In genomic region chr10:132113206-132113605, GRCh38 we compare ENCODE assay signal across 16 cellular contexts. TPM values are rescaled to one million over a fixed set of nuclear protein-coding genes. Genes with fewer than 3 reads are reported as not detected.
DNase-seq lines count a peak whose midpoint lies in the region; ATAC-seq, FAIRE-seq and TF ChIP-seq lines count a peak whose summit lies in the region.
"Had no signal": no experiment of that assay in that cellular context is flagged by ENCODE, and none has a peak within 500 bp of the region (broad histone marks: within the 10 kb centered on the region; RNA-seq: fewer than 3 reads in every experiment).

No MANE protein-coding gene starts in this region.

- H3K27me3 Mint-ChIP-seq in astrocyte (ENCODE audit: low read depth, unreplicated experiment): peaks cover 48% of the 10 kb centered on the region
- H3K27me3 Mint-ChIP-seq in type B pancreatic cell: peaks cover 20% of the 10 kb centered on the region
- H3K27me3 Mint-ChIP-seq in activated T-helper 1 cell treated with anti-CD3 and anti-CD28 coated beads, Interleukin-12 subunit alpha, Interleukin-12 subunit beta, Interleukin-2, Interleukin-4 antibody, amounts not matched to agents 30 ng/mL and 10 ng/mL and 1 ng/mL, durations not matched to agents 14 hours and 24 hours and 36 hours (ENCODE audit: insufficient read depth): no peaks in the 10 kb centered on the region
- peaks cover 10% of the 10 kb centered on the region for H3K27me3 Mint-ChIP-seq in activated naive CD4-positive, alpha-beta T cell treated with anti-CD3 and anti-CD28 coated beads, Interleukin-2, amount 10 ng/mL, durations not matched to agents 7 days and 5 days
- H3K27me3 Mint-ChIP-seq: activated T-cell treated with anti-CD3 and anti-CD28 coated beads, Interleukin-2, amount 50 U/mL, for 24 hours; CD4-positive, CD25-positive, alpha-beta regulatory T cell had no signal

- H4K20me1 ChIP-seq in astrocyte (ENCODE audit: insufficient read depth, low read length): no peaks in the 10 kb centered on the region

- H2AFZ ChIP-seq in astrocyte (ENCODE audit: low read depth, low read length): no peak overlapping the region

- H4K5ac ChIP-seq in mesendoderm (ENCODE audit: low read length): no peak overlapping the region

- H3K27me3 ChIP-seq in astrocyte (ENCODE audit: insufficient read depth, low read length): no peaks in the 10 kb centered on the region
- no peaks in the 10 kb centered on the region for H3K27me3 ChIP-seq in mesendoderm (ENCODE audit: insufficient read depth, low read length, poor library complexity)
- H3K27me3 ChIP-seq: tibial artery had no signal

- no peak overlapping the region for H3K23ac ChIP-seq in mesendoderm (ENCODE audit: low read length)

- no peak overlapping the region for H3K27ac ChIP-seq in astrocyte (ENCODE audit: low read depth, low read length)
- no peak overlapping the region for H3K27ac ChIP-seq in mesendoderm (ENCODE audit: low read depth, low read length)
- H3K27ac ChIP-seq: tibial artery had no signal

- CTCF ChIA-PET in activated naive CD4-positive, alpha-beta T cell treated with anti-CD3 and anti-CD28 coated beads, Interleukin-2, amount 10 ng/mL, durations not matched to agents 7 days and 5 days (lab: Charles Lee): no interaction called here

- TF ChIP-seq POLR2A in GM12892 (IDR thresholded peaks at IDR 0.05; ENCODE audit: low read depth, low read length): no peak

- DNase-seq in Right ventricle myocardium superior: peak; percentile 32
- no peak for DNase-seq in Right ventricle myocardium inferior (ENCODE audit: missing footprints)
- DNase-seq in astrocyte (ENCODE audit: low read depth): no peak
- peak; percentile 69 for DNase-seq in mesendoderm
- DNase-seq in type B pancreatic cell (ENCODE audit: extremely low spot score, unreplicated experiment): peak; percentile 53
- DNase-seq in GM12892 (ENCODE audit: insufficient read length): no peak
- DNase-seq in activated T-helper 1 cell treated with anti-CD3 and anti-CD28 coated beads, Interleukin-12 subunit alpha, Interleukin-12 subunit beta, Interleukin-2, Interleukin-4 antibody, amounts not matched to agents 30 ng/mL and 10 ng/mL and 1 ng/mL, durations not matched to agents 14 hours and 24 hours and 36 hours (ENCODE audit: low spot score): no peak
- no peak for DNase-seq in activated naive CD4-positive, alpha-beta T cell treated with anti-CD3 and anti-CD28 coated beads, Interleukin-2, amount 10 ng/mL, durations not matched to agents 7 days and 5 days
- DNase-seq: activated T-cell treated with anti-CD3 and anti-CD28 coated beads, Interleukin-2, amount 50 U/mL, for 24 hours; CD4-positive, CD25-positive, alpha-beta regulatory T cell; DMS53; effector memory CD4-positive, alpha-beta T cell; mesenchymal stem cell; NCI-H1694 had no signal

- H2BK120ac ChIP-seq in mesendoderm (ENCODE audit: low read depth, low read length): no peak overlapping the region

- no peak overlapping the region for H3K18ac ChIP-seq in mesendoderm (ENCODE audit: low read length)

- no peak overlapping the region for H3K4ac ChIP-seq in mesendoderm (ENCODE audit: low read depth, low read length)

- intact Hi-C loops in Right ventricle myocardium superior (cut with DNase I): no loop called here
- intact Hi-C loops in Right ventricle myocardium inferior (cut with DNase I): no loop called here
- intact Hi-C loops in activated T-helper 1 cell treated with anti-CD3 and anti-CD28 coated beads, Interleukin-12 subunit alpha, Interleukin-12 subunit beta, Interleukin-2, Interleukin-4 antibody, amounts not matched to agents 30 ng/mL and 10 ng/mL and 1 ng/mL, durations not matched to agents 14 hours and 24 hours and 36 hours (cut with micrococcal nuclease): no loop called here

- H3K4me2 ChIP-seq in astrocyte (ENCODE audit: low read length) (no peak overlapping the region), mesendoderm (ENCODE audit: low read length) (no peak overlapping the region)

- H3K9ac ChIP-seq in astrocyte (ENCODE audit: low read length) (no peak overlapping the region), mesendoderm (ENCODE audit: low read length) (no peak overlapping the region)

- TF ChIP-seq CTCF in astrocyte (IDR thresholded peaks at IDR 0.05; ENCODE audit: insufficient read depth, low read depth, low read length): no peak
- no peak for TF ChIP-seq CTCF in type B pancreatic cell (conservative IDR thresholded peaks at IDR 0.05)

- no peaks in the 10 kb centered on the region for H3K79me2 ChIP-seq in astrocyte (ENCODE audit: insufficient read depth, low read length)
- no peaks in the 10 kb centered on the region for H3K79me2 ChIP-seq in mesendoderm (ENCODE audit: control insufficient read depth, insufficient read depth, low read length)

- H3K79me1 ChIP-seq in mesendoderm (ENCODE audit: low read length): no peaks in the 10 kb centered on the region

- no peaks in the 10 kb centered on the region for H3K36me3 Mint-ChIP-seq in astrocyte (ENCODE audit: low read depth, unreplicated experiment)
- no peaks in the 10 kb centered on the region for H3K36me3 Mint-ChIP-seq in type B pancreatic cell
- H3K36me3 Mint-ChIP-seq in activated T-helper 1 cell treated with anti-CD3 and anti-CD28 coated beads, Interleukin-12 subunit alpha, Interleukin-12 subunit beta, Interleukin-2, Interleukin-4 antibody, amounts not matched to agents 30 ng/mL and 10 ng/mL and 1 ng/mL, durations not matched to agents 14 hours and 24 hours and 36 hours (ENCODE audit: low read depth): no peaks in the 10 kb centered on the region
- H3K36me3 Mint-ChIP-seq in activated naive CD4-positive, alpha-beta T cell treated with anti-CD3 and anti-CD28 coated beads, Interleukin-2, amount 10 ng/mL, durations not matched to agents 7 days and 5 days: no peaks in the 10 kb centered on the region
- H3K36me3 Mint-ChIP-seq: CD4-positive, CD25-positive, alpha-beta regulatory T cell; natural killer cell had no signal

- no peak overlapping the region for H2BK5ac ChIP-seq in mesendoderm (ENCODE audit: low read length)

- WGBS in mesendoderm (ENCODE audit: extremely low coverage, insufficient coverage, low lambda C conversion rate): no CpG with 5 or more reads among the region's 6 CpGs

- H3K36me3 ChIP-seq in astrocyte (ENCODE audit: insufficient read depth, low read length) (no peaks in the 10 kb centered on the region), mesendoderm (ENCODE audit: control insufficient read depth, insufficient read depth, low read length) (no peaks in the 10 kb centered on the region)
- H3K36me3 ChIP-seq: tibial artery had no signal

- no peak overlapping the region for H3K56ac ChIP-seq in mesendoderm (ENCODE audit: low read length)

- H4K8ac ChIP-seq in mesendoderm (ENCODE audit: low read depth, low read length): no peak overlapping the region

- no peaks in the 10 kb centered on the region for H3K9me3 Mint-ChIP-seq in astrocyte (ENCODE audit: unreplicated experiment)
- no peaks in the 10 kb centered on the region for H3K9me3 Mint-ChIP-seq in type B pancreatic cell
- no peaks in the 10 kb centered on the region for H3K9me3 Mint-ChIP-seq in activated T-helper 1 cell treated with anti-CD3 and anti-CD28 coated beads, Interleukin-12 subunit alpha, Interleukin-12 subunit beta, Interleukin-2, Interleukin-4 antibody, amounts not matched to agents 30 ng/mL and 10 ng/mL and 1 ng/mL, durations not matched to agents 14 hours and 24 hours and 36 hours
- no peaks in the 10 kb centered on the region for H3K9me3 Mint-ChIP-seq in activated naive CD4-positive, alpha-beta T cell treated with anti-CD3 and anti-CD28 coated beads, Interleukin-2, amount 10 ng/mL, durations not matched to agents 7 days and 5 days
- H3K9me3 Mint-ChIP-seq: activated T-cell treated with anti-CD3 and anti-CD28 coated beads, Interleukin-2, amount 50 U/mL, for 24 hours; CD4-positive, CD25-positive, alpha-beta regulatory T cell; natural killer cell had no signal

- no peak overlapping the region for H2AK5ac ChIP-seq in mesendoderm (ENCODE audit: low read length)

- FAIRE-seq in astrocyte (lab: Jason Lieb, UNC): no peak
- no peak for FAIRE-seq in GM12892 (lab: Jason Lieb, UNC)

- no peak overlapping the region for H2BK15ac ChIP-seq in mesendoderm (replicated peaks; ENCODE audit: low read depth)

- H3K4me1 ChIP-seq in astrocyte (ENCODE audit: insufficient read depth, low read length) (no peaks in the 10 kb centered on the region), mesendoderm (ENCODE audit: control insufficient read depth, low read depth, low read length) (no peaks in the 10 kb centered on the region)
- H3K4me1 ChIP-seq: tibial artery had no signal

- H3K4me1 Mint-ChIP-seq in astrocyte (ENCODE audit: low read depth, unreplicated experiment): no peaks in the 10 kb centered on the region
- H3K4me1 Mint-ChIP-seq in type B pancreatic cell (ENCODE audit: unreplicated experiment): peaks cover 6% of the 10 kb centered on the region
- no peaks in the 10 kb centered on the region for H3K4me1 Mint-ChIP-seq in activated T-helper 1 cell treated with anti-CD3 and anti-CD28 coated beads, Interleukin-12 subunit alpha, Interleukin-12 subunit beta, Interleukin-2, Interleukin-4 antibody, amounts not matched to agents 30 ng/mL and 10 ng/mL and 1 ng/mL, durations not matched to agents 14 hours and 24 hours and 36 hours (ENCODE audit: low read depth)
- no peaks in the 10 kb centered on the region for H3K4me1 Mint-ChIP-seq in activated naive CD4-positive, alpha-beta T cell treated with anti-CD3 and anti-CD28 coated beads, Interleukin-2, amount 10 ng/mL, durations not matched to agents 7 days and 5 days
- H3K4me1 Mint-ChIP-seq: CD4-positive, CD25-positive, alpha-beta regulatory T cell; natural killer cell had no signal

- no peaks in the 10 kb centered on the region for H3K9me3 ChIP-seq in astrocyte (ENCODE audit: insufficient read depth, low read depth, low read length)
- H3K9me3 ChIP-seq: tibial artery had no signal

- peak overlapping the region; percentile 62 for H3K27ac Mint-ChIP-seq in astrocyte (ENCODE audit: unreplicated experiment)
- no peak overlapping the region for H3K27ac Mint-ChIP-seq in type B pancreatic cell
- H3K27ac Mint-ChIP-seq in activated T-helper 1 cell treated with anti-CD3 and anti-CD28 coated beads, Interleukin-12 subunit alpha, Interleukin-12 subunit beta, Interleukin-2, Interleukin-4 antibody, amounts not matched to agents 30 ng/mL and 10 ng/mL and 1 ng/mL, durations not matched to agents 14 hours and 24 hours and 36 hours: no peak overlapping the region
- H3K27ac Mint-ChIP-seq in activated naive CD4-positive, alpha-beta T cell treated with anti-CD3 and anti-CD28 coated beads, Interleukin-2, amount 10 ng/mL, durations not matched to agents 7 days and 5 days: no peak overlapping the region
- H3K27ac Mint-ChIP-seq: activated T-cell treated with anti-CD3 and anti-CD28 coated beads, Interleukin-2, amount 50 U/mL, for 24 hours; natural killer cell had no signal

- H3K4me3 Mint-ChIP-seq in astrocyte (ENCODE audit: unreplicated experiment) (no peak overlapping the region), type B pancreatic cell (no peak overlapping the region)
- no peak overlapping the region for H3K4me3 Mint-ChIP-seq in activated T-helper 1 cell treated with anti-CD3 and anti-CD28 coated beads, Interleukin-12 subunit alpha, Interleukin-12 subunit beta, Interleukin-2, Interleukin-4 antibody, amounts not matched to agents 30 ng/mL and 10 ng/mL and 1 ng/mL, durations not matched to agents 14 hours and 24 hours and 36 hours
- no peak overlapping the region for H3K4me3 Mint-ChIP-seq in activated naive CD4-positive, alpha-beta T cell treated with anti-CD3 and anti-CD28 coated beads, Interleukin-2, amount 10 ng/mL, durations not matched to agents 7 days and 5 days
- H3K4me3 Mint-ChIP-seq: activated T-cell treated with anti-CD3 and anti-CD28 coated beads, Interleukin-2, amount 50 U/mL, for 24 hours; CD4-positive, CD25-positive, alpha-beta regulatory T cell; natural killer cell had no signal

- ATAC-seq in Right ventricle myocardium superior (ENCODE audit: poor library complexity): no peak
- ATAC-seq in Right ventricle myocardium inferior: no peak
- ATAC-seq: natural killer cell had no signal

- H3K4me3 ChIP-seq in astrocyte (ENCODE audit: insufficient read depth, low read depth, low read length): no peak overlapping the region
- H3K4me3 ChIP-seq in mesendoderm (ENCODE audit: low read length): no peak overlapping the region
- H3K4me3 ChIP-seq: tibial artery had no signal

RNA-seq across cellular contexts. Expression of gene JAKMIP3, which starts 47.5 kb away (rescaled TPM):
- total RNA-seq in Right ventricle myocardium superior (1.5 TPM), Right ventricle myocardium inferior (1.6 TPM), astrocyte (0.34 and 0.54 TPM in 2 replicates), type B pancreatic cell (ENCODE audit: low replicate concordance) (0.10 and 0.19 TPM in 2 replicates)
- 0.18 TPM for polyA plus RNA-seq in mesendoderm (2013, experiment 1 of 2)
- 0.24 TPM for polyA plus RNA-seq in mesendoderm (2013, experiment 2 of 2)
- not detected for polyA plus RNA-seq in GM12892 (2012; ENCODE audit: missing spikeins)
- total RNA-seq in activated T-helper 1 cell treated with anti-CD3 and anti-CD28 coated beads, Interleukin-12 subunit alpha, Interleukin-12 subunit beta, Interleukin-2, Interleukin-4 antibody, amounts not matched to agents 30 ng/mL and 10 ng/mL and 1 ng/mL, durations not matched to agents 14 hours and 24 hours and 36 hours: 1.1 and 1.3 TPM in 2 replicates
- polyA plus RNA-seq: CD4-positive, CD25-positive, alpha-beta regulatory T cell had no signal

Comparison
In these comparisons a context has a peak if more than half of its experiments do, and no peak if none do; other contexts are left out.
1. DNase-seq: peak in Right ventricle myocardium superior (single experiment), mesendoderm (single experiment) and type B pancreatic cell (single experiment); none in Right ventricle myocardium inferior (single experiment), astrocyte (single experiment), GM12892 (single experiment), activated T-helper 1 cell treated with anti-CD3 and anti-CD28 coated beads, Interleukin-12 subunit alpha, Interleukin-12 subunit beta, Interleukin-2, Interleukin-4 antibody, amounts not matched to agents 30 ng/mL and 10 ng/mL and 1 ng/mL, durations not matched to agents 14 hours and 24 hours and 36 hours (single experiment) and activated naive CD4-positive, alpha-beta T cell treated with anti-CD3 and anti-CD28 coated beads, Interleukin-2, amount 10 ng/mL, durations not matched to agents 7 days and 5 days (single experiment).